In genomic region chr11:124674168-124674517, GRCh38 we compare ENCODE assay signal across 8 cellular contexts.
DNase-seq lines count a peak whose midpoint lies in the region; ATAC-seq and TF ChIP-seq lines count a peak whose summit lies in the region.

No MANE protein-coding gene starts in this region.

- H3K27ac ChIP-seq in KMS-11, result peak overlapping the region; percentile 32; the same call in 1 of the 2 replicates
- H3K27ac ChIP-seq in muscle layer of colon (ENCODE audit: low read depth, low read length), result peak overlapping the region; percentile 69

- H3K4me3 ChIP-seq in AG04449 (ENCODE audit: low read depth, low read length) (peak overlapping the region; percentile 79), KMS-11 (IDR thresholded peaks at IDR 0.05; ENCODE audit: insufficient read depth, low read depth, low read length) (no peak overlapping the region), choroid plexus epithelial cell (ENCODE audit: low read depth, low read length) (peak overlapping the region; percentile 81), muscle layer of colon (ENCODE audit: low read depth in 1 of 2, low read length in 2 of 2) (peak overlapping the region; percentile 75 to 80)

- H3K79me2 ChIP-seq in KMS-11 (ENCODE audit: insufficient read depth, low read depth), result no peaks in the 10 kb centered on the region

- peak overlapping the region; percentile 75 for H3K9ac ChIP-seq in KMS-11
- no peak overlapping the region for H3K9ac ChIP-seq in muscle layer of colon (ENCODE audit: low read length)

- TF ChIP-seq CTCF in AG04449 (IDR thresholded peaks at IDR 0.05; ENCODE audit: insufficient read depth, low read length, missing control alignments) (no peak), KMS-11 (conservative IDR thresholded peaks at IDR 0.05; ENCODE audit: low read depth, low read length) (no peak), choroid plexus epithelial cell (conservative IDR thresholded peaks at IDR 0.05; ENCODE audit: low read depth, low read length) (no peak)

- CTCF ChIA-PET in AG04449 (lab: Yijun Ruan, JAX), result interaction anchor here (1.4 to 6.2 kb wide), 4 partner anchors 74 to 192 kb away, joined by 4 to 176 read pairs (median 34); partner anchors contain the start of gene ROBO3

- ATAC-seq in HG03280 (IDR thresholded peaks at IDR 0.05; ENCODE audit: unreplicated experiment) (no peak), HG03159 (IDR thresholded peaks at IDR 0.05; ENCODE audit: unreplicated experiment) (no peak), GM18520 (IDR thresholded peaks at IDR 0.05; ENCODE audit: unreplicated experiment) (no peak)

- H3K4me1 ChIP-seq in KMS-11 (ENCODE audit: low read depth, poor library complexity, severe bottlenecking), result peaks cover 34% of the 10 kb centered on the region
- H3K4me1 ChIP-seq in muscle layer of colon (ENCODE audit: insufficient read depth, low read length), result peaks cover 19% of the 10 kb centered on the region

- DNase-seq in AG04449 (ENCODE audit: low read depth, low spot score) (no peak), choroid plexus epithelial cell (ENCODE audit: low read depth) (no peak), NOMO-1 treated with dmso at 0.1 percent for 144 hours (lab: John Stamatoyannopoulos, UW; ENCODE audit: unreplicated experiment) (no peak)

- POLR2A ChIA-PET in AG04449 (lab: Yijun Ruan, JAX), result interaction anchor here (0.8 to 1.0 kb wide), 2 partner anchors 25 to 40 kb away, joined by 3 read pairs; no protein-coding TSS in a partner anchor

- no peaks in the 10 kb centered on the region for H3K9me3 ChIP-seq in muscle layer of colon (ENCODE audit: low read length)

- no peaks in the 10 kb centered on the region for H4K20me1 ChIP-seq in KMS-11 (ENCODE audit: insufficient read depth)

- peak overlapping the region; percentile 38; the same call in 1 of the 2 replicates for H2AFZ ChIP-seq in KMS-11 (ENCODE audit: low read depth)

- peak overlapping the region; percentile 46 for H3K4me2 ChIP-seq in KMS-11

- H3K27me3 ChIP-seq in KMS-11 (ENCODE audit: insufficient read depth, low read depth) (no peaks in the 10 kb centered on the region), muscle layer of colon (ENCODE audit: control insufficient read depth in 1 of 2, insufficient read depth in 2 of 2, low read length in 2 of 2) (no peaks in the 10 kb centered on the region)

- H3K36me3 ChIP-seq in KMS-11 (ENCODE audit: insufficient read depth) (no peaks in the 10 kb centered on the region), muscle layer of colon (ENCODE audit: insufficient read depth, low read length) (no peaks in the 10 kb centered on the region)
